In the genomic region with DNA sequence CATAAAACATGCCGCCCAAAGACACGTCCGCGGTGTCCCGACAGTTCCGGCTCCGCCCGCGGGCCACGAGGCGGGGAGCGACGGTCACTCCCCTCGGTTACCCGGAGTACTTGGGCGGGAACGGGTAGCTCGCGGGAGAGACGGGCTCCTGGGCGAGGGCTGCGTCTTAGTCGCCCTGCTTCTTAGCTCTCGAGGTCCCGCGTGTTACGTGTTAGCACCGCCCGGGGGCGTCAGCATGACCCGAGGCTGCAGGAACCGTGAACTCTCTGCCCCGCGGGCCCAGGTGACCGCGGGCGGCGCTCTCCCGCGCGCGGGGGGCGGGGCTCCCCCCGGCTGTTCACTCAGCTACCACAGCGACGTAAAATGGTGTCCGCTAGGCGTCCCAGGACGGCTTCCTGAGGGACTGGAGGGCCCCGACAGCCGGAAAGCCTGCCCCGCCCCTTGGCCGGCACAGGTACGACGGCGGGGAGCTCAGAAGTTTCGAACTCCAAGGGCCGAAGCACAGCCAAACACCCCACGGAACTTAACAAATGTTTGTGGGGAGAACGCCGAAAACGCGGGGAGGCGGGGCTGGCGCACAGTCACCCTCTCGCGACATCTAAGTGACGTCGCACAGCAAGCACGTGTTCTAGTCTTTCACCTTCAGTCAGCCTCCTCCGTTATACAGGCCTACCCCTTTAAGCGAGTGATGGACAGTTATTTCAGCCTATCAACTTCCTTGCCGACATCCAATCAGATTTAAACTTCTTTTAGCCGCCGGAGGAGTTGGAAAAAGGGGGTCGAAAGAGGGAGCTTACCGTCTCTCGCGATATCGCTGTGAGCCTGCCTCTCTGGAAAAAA, we compare ENCODE assay signal across 8 cellular contexts. TPM values are rescaled to one million over a fixed set of nuclear protein-coding genes. Genes with fewer than 3 reads are reported as not detected.
A peak's percentile ranks its signal among the peaks of the same experiment; 100 is the strongest.
DNase-seq lines count a peak whose midpoint lies in the region; ATAC-seq, FAIRE-seq and TF ChIP-seq lines count a peak whose summit lies in the region.

No MANE protein-coding gene starts in this region.

- POLR2A ChIA-PET in AG04450 (lab: Yijun Ruan, JAX), result interaction anchor here (0.7 to 4.0 kb wide), 17 partner anchors 10 to 304 kb away, joined by 3 to 15 read pairs (median 4); partner anchors contain the start of gene STRIP1
- POLR2A ChIA-PET in WTC11 (lab: Charles Lee), result interaction anchor here (0.5 to 2.5 kb wide), 16 partner anchors 10 to 131 kb away, joined by 3 to 14 read pairs (median 4); partner anchors contain the start of gene KCNC4

- peaks cover 47% of the 10 kb centered on the region for H3K4me1 Mint-ChIP-seq in WTC11

- peaks cover 9% of the 10 kb centered on the region for H3K9me3 Mint-ChIP-seq in WTC11

- no peak for FAIRE-seq in kidney (lab: Jason Lieb, UNC)

- peak; percentile 72 for ATAC-seq in HG03159 (IDR thresholded peaks at IDR 0.05; ENCODE audit: unreplicated experiment)
- peak; percentile 71 for ATAC-seq in WTC11

- H3K27ac ChIP-seq in AG04450 (ENCODE audit: low read depth, low read length) (peak overlapping the region; percentile 99), kidney (ENCODE audit: low read depth in 2 of 2, low read length in 2 of 2) (peak overlapping the region; percentile 99)

- peaks cover 13 to 26% of the 10 kb centered on the region in 2 donors for H3K4me1 ChIP-seq in kidney (ENCODE audit: control insufficient read depth in 1 of 2, insufficient read depth in 1 of 2, low read depth in 1 of 2, low read length in 2 of 2)

- H3K36me3 Mint-ChIP-seq in WTC11, result peaks cover 35% of the 10 kb centered on the region

- TF ChIP-seq CTCF in AG04450 (IDR thresholded peaks at IDR 0.05; ENCODE audit: low read depth, low read length), result peak; percentile 52
- peak; percentile 21; the same call in 1 of the 2 replicates for TF ChIP-seq CTCF in WTC11 (IDR thresholded peaks at IDR 0.05)
- peak; percentile 44 for TF ChIP-seq CTCF in cardiac fibroblast (IDR thresholded peaks at IDR 0.05; ENCODE audit: low read depth, low read length)
- TF ChIP-seq CTCF in kidney (IDR thresholded peaks at IDR 0.05; ENCODE audit: borderline replicate concordance, extremely low read depth, insufficient read depth), result peak; percentile 14

- no peaks in the 10 kb centered on the region for H3K27me3 Mint-ChIP-seq in WTC11 (ENCODE audit: low read depth)

- peak overlapping the region; percentile 66 to 89 for H3K9ac ChIP-seq in kidney (ENCODE audit: low read length in 2 of 2)

- CTCF ChIA-PET in AG04450 (lab: Charles Lee), result interaction anchor here (0.6 to 10.3 kb wide), 28 partner anchors 10 to 770 kb away, joined by 3 to 86 read pairs (median 6); partner anchors contain the start of genes KCNC4 and LAMTOR5
- CTCF ChIA-PET in WTC11 (lab: Charles Lee), result interaction anchor here (0.8 to 6.1 kb wide), 39 partner anchors 8 to 389 kb away, joined by 3 to 100 read pairs (median 4); partner anchors contain the start of genes KCNC4, LAMTOR5 and SLC6A17

- H3K27ac Mint-ChIP-seq in WTC11, result peak overlapping the region; percentile 99

- TF ChIP-seq POLR2A in GM18951 (IDR thresholded peaks at IDR 0.05; ENCODE audit: extremely low read depth, insufficient read depth, insufficient read length), result peak; percentile 76

- H3K9me3 ChIP-seq in AG04450 (ENCODE audit: control insufficient read depth, insufficient read depth, low read length), result peaks cover 3% of the 10 kb centered on the region; the same call in 1 of the 2 replicates
- no peaks in the 10 kb centered on the region for H3K9me3 ChIP-seq in kidney (ENCODE audit: control insufficient read depth in 1 of 2, low read length in 2 of 2)

- intact Hi-C loops in kidney (cut with DNase I), result no loop called here

- DNase-seq in AG04450 (ENCODE audit: low read depth, low spot score) (no peak), NCI-H2227 (lab: John Stamatoyannopoulos, UW; ENCODE audit: unreplicated experiment) (peak; percentile 100), WTC11 (ENCODE audit: low spot score) (peak; percentile 92), cardiac fibroblast (ENCODE audit: low read depth in 2 of 2) (peak in 1 of 2 donors; percentile 100), kidney (peak; percentile 98)
- peak; percentile 95 for DNase-seq in stimulated activated CD4-positive, alpha-beta T cell treated with anti-CD3 and anti-CD28 coated beads, Interleukin-15, amount 100 ng/mL, for 24 hours

- no peaks in the 10 kb centered on the region for H3K27me3 ChIP-seq in AG04450 (ENCODE audit: control insufficient read depth, insufficient read depth, low read length)

- peaks cover 7 to 15% of the 10 kb centered on the region in 2 donors for H3K36me3 ChIP-seq in kidney (ENCODE audit: control insufficient read depth in 1 of 2, insufficient read depth in 2 of 2, low read length in 2 of 2)

- H3K4me3 ChIP-seq in AG04450 (ENCODE audit: low read depth, low read length) (peak overlapping the region; percentile 81), cardiac fibroblast (replicated peaks in 1 of 2; ENCODE audit: low read depth in 2 of 2, low read length in 2 of 2) (peak overlapping the region; percentile 79 to 99), kidney (ENCODE audit: low read length in 2 of 2) (peak overlapping the region; percentile 92 to 93)

- H3K4me3 Mint-ChIP-seq in WTC11, result no peak overlapping the region

- in situ Hi-C loops in GM18951 (cut with MboI; ENCODE audit: low sequenced_read_pairs, unreplicated experiment), result no loop called here

TF ChIP-seq in WTC11, 78 proteins besides CTCF, POLR2A, EP300 and RAD21 (continues in another document):
- TF ChIP-seq TEAD1 (CRISPR knock-in tag; IDR thresholded peaks at IDR 0.05), result 0 out of 2 replicates have a peak, but pooled peaks have one; percentile 60
- no peak for TF ChIP-seq ZMAT4 (CRISPR knock-in tag; IDR thresholded peaks at IDR 0.05)
- no peak for TF ChIP-seq HMGA2 (CRISPR knock-in tag; IDR thresholded peaks at IDR 0.05)
- no peak for TF ChIP-seq TEAD4 (CRISPR knock-in tag; IDR thresholded peaks at IDR 0.05)
- TF ChIP-seq, protein P1, sequence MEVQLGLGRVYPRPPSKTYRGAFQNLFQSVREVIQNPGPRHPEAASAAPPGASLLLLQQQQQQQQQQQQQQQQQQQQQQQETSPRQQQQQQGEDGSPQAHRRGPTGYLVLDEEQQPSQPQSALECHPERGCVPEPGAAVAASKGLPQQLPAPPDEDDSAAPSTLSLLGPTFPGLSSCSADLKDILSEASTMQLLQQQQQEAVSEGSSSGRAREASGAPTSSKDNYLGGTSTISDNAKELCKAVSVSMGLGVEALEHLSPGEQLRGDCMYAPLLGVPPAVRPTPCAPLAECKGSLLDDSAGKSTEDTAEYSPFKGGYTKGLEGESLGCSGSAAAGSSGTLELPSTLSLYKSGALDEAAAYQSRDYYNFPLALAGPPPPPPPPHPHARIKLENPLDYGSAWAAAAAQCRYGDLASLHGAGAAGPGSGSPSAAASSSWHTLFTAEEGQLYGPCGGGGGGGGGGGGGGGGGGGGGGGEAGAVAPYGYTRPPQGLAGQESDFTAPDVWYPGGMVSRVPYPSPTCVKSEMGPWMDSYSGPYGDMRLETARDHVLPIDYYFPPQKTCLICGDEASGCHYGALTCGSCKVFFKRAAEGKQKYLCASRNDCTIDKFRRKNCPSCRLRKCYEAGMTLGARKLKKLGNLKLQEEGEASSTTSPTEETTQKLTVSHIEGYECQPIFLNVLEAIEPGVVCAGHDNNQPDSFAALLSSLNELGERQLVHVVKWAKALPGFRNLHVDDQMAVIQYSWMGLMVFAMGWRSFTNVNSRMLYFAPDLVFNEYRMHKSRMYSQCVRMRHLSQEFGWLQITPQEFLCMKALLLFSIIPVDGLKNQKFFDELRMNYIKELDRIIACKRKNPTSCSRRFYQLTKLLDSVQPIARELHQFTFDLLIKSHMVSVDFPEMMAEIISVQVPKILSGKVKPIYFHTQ (CRISPR knock-in tag; IDR thresholded peaks at IDR 0.05), result no peak
- no peak for TF ChIP-seq NR3C1 (CRISPR knock-in tag; conservative IDR thresholded peaks at IDR 0.05; ENCODE audit: low read depth)
- TF ChIP-seq TCF7 (CRISPR knock-in tag; IDR thresholded peaks at IDR 0.05; ENCODE audit: low read depth), result no peak
- TF ChIP-seq ZNF219 (CRISPR knock-in tag; IDR thresholded peaks at IDR 0.05; ENCODE audit: borderline replicate concordance), result no peak

RNA-seq across cellular contexts. Expression of gene RBM15, which starts 0.8 kb away (rescaled TPM):
- polyA plus RNA-seq in AG04450 (2011; rRNA removed), result 8.9 and 9.6 TPM in 2 replicates
- 59.1 and 68.1 TPM in 2 replicates for polyA minus RNA-seq in AG04450 (2011; rRNA and poly(A)+ RNA removed)
- total RNA-seq in WTC11 (2021), result 43.5 to 50.6 TPM (median 44.8 TPM) in 3 replicates
- total RNA-seq in kidney, result 27.8 TPM
- 2.2 TPM for polyA plus RNA-seq in kidney (ENCODE audit: insufficient read depth, low read depth, low replicate concordance)

RNA-seq across cellular contexts. Expression of gene SLC16A4, which starts 52.4 kb away (rescaled TPM):
- polyA plus RNA-seq in AG04450 (2011; rRNA removed) (77.2 and 98.8 TPM in 2 replicates), kidney (ENCODE audit: insufficient read depth, low read depth, low replicate concordance) (51.8 TPM)
- 54.8 and 88.1 TPM in 2 replicates for polyA minus RNA-seq in AG04450 (2011; rRNA and poly(A)+ RNA removed)
- total RNA-seq in WTC11 (2021) (0.11 to 0.30 TPM (median 0.28 TPM) in 3 replicates), kidney (53.1 TPM)

Comparison
In these comparisons a context has a peak if more than half of its experiments do, and no peak if none do; other contexts are left out.
1. RNA of gene SLC16A4, which starts 52.4 kb away (total RNA-seq): 53.1 TPM in kidney (single experiment); 0.11 to 0.30 TPM in WTC11; every median in the first group is over 10 times any median in the second.
2. Peak in every context shown above with its lines, with median percentiles within 50 percentile points of each other: H3K4me3 ChIP-seq and CTCF ChIP-seq.